ENCODE assay signal across 16 cellular contexts in genomic region chr6:46935687-46936086, GRCh38. TPM values are rescaled to one million over a fixed set of nuclear protein-coding genes. Genes with fewer than 3 reads are reported as not detected.
DNase-seq lines count a peak whose midpoint lies in the region; ATAC-seq and TF ChIP-seq lines count a peak whose summit lies in the region.
"Had no signal": no experiment of that assay in that cellular context is flagged by ENCODE, and none has a peak within 500 bp of the region (broad histone marks: within the 10 kb centered on the region; RNA-seq: fewer than 3 reads in every experiment).

No MANE protein-coding gene starts in this region.

- no peak for TF ChIP-seq CTCF in adrenal gland (IDR thresholded peaks at IDR 0.05)
- TF ChIP-seq CTCF in lower lobe of right lung (IDR thresholded peaks at IDR 0.05), result no peak
- peak in 1 of 6 experiments; percentile 5 for TF ChIP-seq CTCF in upper lobe of left lung (IDR thresholded peaks at IDR 0.05)
- no peak for TF ChIP-seq CTCF in natural killer cell (IDR thresholded peaks at IDR 0.05)

- H3K27ac ChIP-seq in adrenal gland (peak overlapping the region in 1 of 5 donors; percentile 78), lower lobe of right lung (peak overlapping the region; percentile 62), upper lobe of left lung (peak overlapping the region; percentile 35 to 79 (median 64)), Karpas-422 (ENCODE audit: low read length) (no peak overlapping the region)
- H3K27ac ChIP-seq: BLaER1 had no signal

- H2AFZ ChIP-seq in Karpas-422 (ENCODE audit: low read length), result no peak overlapping the region

- no peak for TF ChIP-seq POLR2A in adrenal gland (IDR thresholded peaks at IDR 0.05)
- no peak for TF ChIP-seq POLR2A in upper lobe of left lung (IDR thresholded peaks at IDR 0.05)

- H3K4me2 ChIP-seq in Karpas-422 (ENCODE audit: low read depth, low read length, poor library complexity, severe bottlenecking), result no peak overlapping the region
- H3K4me2 ChIP-seq: BLaER1 had no signal

- no peaks in the 10 kb centered on the region for H3K27me3 ChIP-seq in adrenal gland
- no peaks in the 10 kb centered on the region for H3K27me3 ChIP-seq in lower lobe of right lung (ENCODE audit: low read depth)
- no peaks in the 10 kb centered on the region for H3K27me3 ChIP-seq in upper lobe of left lung
- no peaks in the 10 kb centered on the region for H3K27me3 ChIP-seq in Karpas-422 (ENCODE audit: low read length)
- H3K27me3 ChIP-seq: BLaER1, thyroid gland had no signal

- no peaks in the 10 kb centered on the region for H3K36me3 ChIP-seq in adrenal gland (replicated peaks in 1 of 2)
- no peaks in the 10 kb centered on the region for H3K36me3 ChIP-seq in lower lobe of right lung
- H3K36me3 ChIP-seq in upper lobe of left lung, result no peaks in the 10 kb centered on the region
- no peaks in the 10 kb centered on the region for H3K36me3 ChIP-seq in Karpas-422 (ENCODE audit: insufficient read depth, low read length)
- H3K36me3 ChIP-seq: BLaER1, thyroid gland had no signal

- H3K4me3 Mint-ChIP-seq in natural killer cell, result no peak overlapping the region
- H3K4me3 Mint-ChIP-seq: stimulated activated effector memory CD8-positive, alpha-beta T cell treated with anti-CD3 and anti-CD28 coated beads, Interleukin-12 subunit alpha, Interleukin-12 subunit beta, amount 100 ng/mL, for 72 hours had no signal

- DNase-seq in adrenal gland, result peak in 6 of 7 donors; percentile 17 to 72 (median 32)
- no peak for DNase-seq in left cardiac atrium
- DNase-seq in lower lobe of right lung, result peak; percentile 60
- DNase-seq in upper lobe of left lung, result peak in 1 of 2 donors; percentile 63
- DNase-seq in natural killer cell, result no peak
- no peak for DNase-seq in Karpas-422
- DNase-seq: activated CD4-positive, CD25-positive, alpha-beta regulatory T cell treated with anti-CD3 and anti-CD28 coated beads, Interleukin-2, amount 50 U/mL, for 72 hours; activated effector memory CD4-positive, alpha-beta T cell treated with Interleukin-2 at 50 U/mL for 16 hours; IMR-90; NCI-H2081; NCI-H510A treated with DMSO at 0.1 percent for 48 hours; thyroid gland had no signal

- intact Hi-C loops in adrenal gland (cut with DNase I) (no loop called here), left cardiac atrium (cut with DNase I) (no loop called here), lower lobe of right lung (cut with DNase I) (no loop called here), natural killer cell (cut with micrococcal nuclease) (no loop called here)

- no peaks in the 10 kb centered on the region for H4K20me1 ChIP-seq in Karpas-422 (ENCODE audit: insufficient read depth, low read depth, low read length)
- H4K20me1 ChIP-seq: BLaER1 had no signal

- no peaks in the 10 kb centered on the region for H3K4me1 Mint-ChIP-seq in natural killer cell
- H3K4me1 Mint-ChIP-seq: stimulated activated effector memory CD8-positive, alpha-beta T cell treated with anti-CD3 and anti-CD28 coated beads, Interleukin-12 subunit alpha, Interleukin-12 subunit beta, amount 100 ng/mL, for 72 hours had no signal

- TF ChIP-seq EP300 in upper lobe of left lung (IDR thresholded peaks at IDR 0.05), result peak in 1 of 4 donors; percentile 90

- no peak overlapping the region for H3K27ac Mint-ChIP-seq in natural killer cell
- H3K27ac Mint-ChIP-seq: stimulated activated effector memory CD8-positive, alpha-beta T cell treated with anti-CD3 and anti-CD28 coated beads, Interleukin-12 subunit alpha, Interleukin-12 subunit beta, amount 100 ng/mL, for 72 hours had no signal

- H3K9ac ChIP-seq in Karpas-422 (ENCODE audit: low read length), result no peak overlapping the region
- H3K9ac ChIP-seq: BLaER1 had no signal

- no peak overlapping the region for H3K4me3 ChIP-seq in adrenal gland
- H3K4me3 ChIP-seq in lower lobe of right lung, result no peak overlapping the region
- no peak overlapping the region for H3K4me3 ChIP-seq in upper lobe of left lung
- H3K4me3 ChIP-seq in Karpas-422 (ENCODE audit: low read length), result no peak overlapping the region
- H3K4me3 ChIP-seq: BLaER1, thyroid gland had no signal

- WGBS in adrenal gland, 4 donors, result 53 to 63% (median 60%) methylated on average over 6 of the region's 6 CpGs
- WGBS in upper lobe of left lung, 2 donors, result 39 to 63% methylated on average over 6 of the region's 6 CpGs

- no peaks in the 10 kb centered on the region for H3K36me3 Mint-ChIP-seq in natural killer cell
- H3K36me3 Mint-ChIP-seq: stimulated activated effector memory CD8-positive, alpha-beta T cell treated with anti-CD3 and anti-CD28 coated beads, Interleukin-12 subunit alpha, Interleukin-12 subunit beta, amount 100 ng/mL, for 72 hours had no signal

- no peaks in the 10 kb centered on the region for H3K9me3 Mint-ChIP-seq in natural killer cell
- H3K9me3 Mint-ChIP-seq: stimulated activated effector memory CD8-positive, alpha-beta T cell treated with anti-CD3 and anti-CD28 coated beads, Interleukin-12 subunit alpha, Interleukin-12 subunit beta, amount 100 ng/mL, for 72 hours had no signal

- no peaks in the 10 kb centered on the region for H3K9me2 ChIP-seq in Karpas-422 (replicated peaks; ENCODE audit: insufficient read depth, low read length)

- H3K79me2 ChIP-seq in Karpas-422 (ENCODE audit: low read length), result no peaks in the 10 kb centered on the region

- H3K27me3 Mint-ChIP-seq in natural killer cell (ENCODE audit: low read depth in 2 of 2), result peaks cover 0 to 3% of the 10 kb centered on the region in 2 donors

- H3K4me1 ChIP-seq in adrenal gland (replicated peaks in 1 of 2), result no peaks in the 10 kb centered on the region
- peaks cover 69% of the 10 kb centered on the region for H3K4me1 ChIP-seq in lower lobe of right lung
- peaks cover 46 to 66% (median 60%) of the 10 kb centered on the region in 4 donors for H3K4me1 ChIP-seq in upper lobe of left lung
- H3K4me1 ChIP-seq in Karpas-422 (ENCODE audit: low read length), result no peaks in the 10 kb centered on the region
- H3K4me1 ChIP-seq: BLaER1 had no signal

- H3K9me3 ChIP-seq in adrenal gland (replicated peaks in 1 of 3) (no peaks in the 10 kb centered on the region), lower lobe of right lung (no peaks in the 10 kb centered on the region), upper lobe of left lung (no peaks in the 10 kb centered on the region), Karpas-422 (ENCODE audit: low read length) (no peaks in the 10 kb centered on the region)
- H3K9me3 ChIP-seq: BLaER1, thyroid gland had no signal

- ATAC-seq in left cardiac atrium (peak; percentile 52 to 62), lower lobe of right lung (peak; percentile 73 to 87), upper lobe of left lung (ENCODE audit: low FRiP score in 2 of 2) (peak; percentile 65 to 89), natural killer cell (no peak), GM18907 (IDR thresholded peaks at IDR 0.05; ENCODE audit: unreplicated experiment) (no peak)
- ATAC-seq: stimulated activated effector memory CD8-positive, alpha-beta T cell treated with anti-CD3 and anti-CD28 coated beads, Interleukin-12 subunit alpha, Interleukin-12 subunit beta, amount 100 ng/mL, for 72 hours had no signal

RNA-seq across cellular contexts. Expression of gene ADGRF5, which starts 13.9 kb away (rescaled TPM):
- total RNA-seq in adrenal gland (10 to 100 TPM; 38.3 to 98.5 (median 45.6) TPM), left cardiac atrium (10 to 100 TPM; 37.4 to 56.9 TPM), lower lobe of right lung (238 TPM), upper lobe of left lung (100 to 1,000 TPM; 107 to 352 (median 215) TPM), natural killer cell (not detected)
- polyA plus RNA-seq in adrenal gland, result 10 to 100 TPM; 13.3 to 30.7 (median 18.5) TPM
- total RNA-seq in Karpas-422 (2014; rRNA removed; shearing (Covaris generic); ENCODE audit: low replicate concordance), result not detected in 2 replicates
- total RNA-seq: IMR-90, OCI-LY7 had no signal
- polyA plus RNA-seq: IMR-90 had no signal

Comparison
In these comparisons a context has a peak if more than half of its experiments do, and no peak if none do; other contexts are left out.
1. DNase-seq: peak in adrenal gland (6 of 7) and lower lobe of right lung (single experiment); none in left cardiac atrium (single experiment), natural killer cell (single experiment) and Karpas-422 (single experiment).
2. ATAC-seq: peak in left cardiac atrium (2 of 2), lower lobe of right lung (2 of 2) and upper lobe of left lung (2 of 2); none in natural killer cell (0 of 3) and GM18907 (single experiment).
3. RNA of gene ADGRF5, which starts 13.9 kb away (total RNA-seq): 107 to 352 TPM in upper lobe of left lung, 238 TPM in lower lobe of right lung (single experiment), 37.4 to 56.9 TPM in left cardiac atrium and 38.3 to 98.5 TPM in adrenal gland; not detected in natural killer cell and not detected in Karpas-422; every median in the first group is over 10 times any median in the second.